ENCODE assay signal across 1 cellular context in the genomic region with DNA sequence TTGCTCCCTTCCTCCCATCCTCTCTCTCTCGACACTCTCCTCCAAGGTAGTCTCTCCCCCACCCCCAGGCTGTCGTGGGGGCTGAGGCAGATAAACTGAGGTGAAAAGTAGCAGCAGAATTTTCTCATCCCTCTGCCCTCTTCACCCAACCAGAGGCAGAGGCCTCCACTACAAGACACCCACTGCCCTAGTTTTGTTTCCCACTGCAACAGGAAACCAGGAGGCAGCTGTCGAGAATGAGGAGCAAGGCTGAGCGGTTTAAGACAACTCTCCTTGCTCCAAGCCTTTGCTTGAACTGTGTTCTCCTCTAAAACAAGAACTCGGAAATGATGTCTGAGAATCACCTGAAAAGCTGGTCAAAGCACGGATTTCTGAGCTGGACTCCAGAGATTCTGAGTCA.
TF ChIP-seq lines count a peak whose summit lies in the region.

No MANE protein-coding gene starts in this region.

TF ChIP-seq in H1, 55 proteins besides CTCF, POLR2A, EP300 and RAD21:
- TF ChIP-seq ZNF274 (IDR thresholded peaks at IDR 0.05; ENCODE audit: borderline replicate concordance, extremely low read depth, low read length) (no peak), SRF (IDR thresholded peaks at IDR 0.05; ENCODE audit: low read depth, low read length) (no peak), MAFK (IDR thresholded peaks at IDR 0.05; ENCODE audit: low read depth, low read length) (no peak), NANOG (IDR thresholded peaks at IDR 0.05; ENCODE audit: insufficient read depth, low read depth, low read length, poor library complexity, severe bottlenecking) (no peak), SIRT6 (IDR thresholded peaks at IDR 0.05; ENCODE audit: low read length) (no peak), SUZ12 (IDR thresholded peaks at IDR 0.05; ENCODE audit: low read length) (no peak)
- TF ChIP-seq, protein P1, sequence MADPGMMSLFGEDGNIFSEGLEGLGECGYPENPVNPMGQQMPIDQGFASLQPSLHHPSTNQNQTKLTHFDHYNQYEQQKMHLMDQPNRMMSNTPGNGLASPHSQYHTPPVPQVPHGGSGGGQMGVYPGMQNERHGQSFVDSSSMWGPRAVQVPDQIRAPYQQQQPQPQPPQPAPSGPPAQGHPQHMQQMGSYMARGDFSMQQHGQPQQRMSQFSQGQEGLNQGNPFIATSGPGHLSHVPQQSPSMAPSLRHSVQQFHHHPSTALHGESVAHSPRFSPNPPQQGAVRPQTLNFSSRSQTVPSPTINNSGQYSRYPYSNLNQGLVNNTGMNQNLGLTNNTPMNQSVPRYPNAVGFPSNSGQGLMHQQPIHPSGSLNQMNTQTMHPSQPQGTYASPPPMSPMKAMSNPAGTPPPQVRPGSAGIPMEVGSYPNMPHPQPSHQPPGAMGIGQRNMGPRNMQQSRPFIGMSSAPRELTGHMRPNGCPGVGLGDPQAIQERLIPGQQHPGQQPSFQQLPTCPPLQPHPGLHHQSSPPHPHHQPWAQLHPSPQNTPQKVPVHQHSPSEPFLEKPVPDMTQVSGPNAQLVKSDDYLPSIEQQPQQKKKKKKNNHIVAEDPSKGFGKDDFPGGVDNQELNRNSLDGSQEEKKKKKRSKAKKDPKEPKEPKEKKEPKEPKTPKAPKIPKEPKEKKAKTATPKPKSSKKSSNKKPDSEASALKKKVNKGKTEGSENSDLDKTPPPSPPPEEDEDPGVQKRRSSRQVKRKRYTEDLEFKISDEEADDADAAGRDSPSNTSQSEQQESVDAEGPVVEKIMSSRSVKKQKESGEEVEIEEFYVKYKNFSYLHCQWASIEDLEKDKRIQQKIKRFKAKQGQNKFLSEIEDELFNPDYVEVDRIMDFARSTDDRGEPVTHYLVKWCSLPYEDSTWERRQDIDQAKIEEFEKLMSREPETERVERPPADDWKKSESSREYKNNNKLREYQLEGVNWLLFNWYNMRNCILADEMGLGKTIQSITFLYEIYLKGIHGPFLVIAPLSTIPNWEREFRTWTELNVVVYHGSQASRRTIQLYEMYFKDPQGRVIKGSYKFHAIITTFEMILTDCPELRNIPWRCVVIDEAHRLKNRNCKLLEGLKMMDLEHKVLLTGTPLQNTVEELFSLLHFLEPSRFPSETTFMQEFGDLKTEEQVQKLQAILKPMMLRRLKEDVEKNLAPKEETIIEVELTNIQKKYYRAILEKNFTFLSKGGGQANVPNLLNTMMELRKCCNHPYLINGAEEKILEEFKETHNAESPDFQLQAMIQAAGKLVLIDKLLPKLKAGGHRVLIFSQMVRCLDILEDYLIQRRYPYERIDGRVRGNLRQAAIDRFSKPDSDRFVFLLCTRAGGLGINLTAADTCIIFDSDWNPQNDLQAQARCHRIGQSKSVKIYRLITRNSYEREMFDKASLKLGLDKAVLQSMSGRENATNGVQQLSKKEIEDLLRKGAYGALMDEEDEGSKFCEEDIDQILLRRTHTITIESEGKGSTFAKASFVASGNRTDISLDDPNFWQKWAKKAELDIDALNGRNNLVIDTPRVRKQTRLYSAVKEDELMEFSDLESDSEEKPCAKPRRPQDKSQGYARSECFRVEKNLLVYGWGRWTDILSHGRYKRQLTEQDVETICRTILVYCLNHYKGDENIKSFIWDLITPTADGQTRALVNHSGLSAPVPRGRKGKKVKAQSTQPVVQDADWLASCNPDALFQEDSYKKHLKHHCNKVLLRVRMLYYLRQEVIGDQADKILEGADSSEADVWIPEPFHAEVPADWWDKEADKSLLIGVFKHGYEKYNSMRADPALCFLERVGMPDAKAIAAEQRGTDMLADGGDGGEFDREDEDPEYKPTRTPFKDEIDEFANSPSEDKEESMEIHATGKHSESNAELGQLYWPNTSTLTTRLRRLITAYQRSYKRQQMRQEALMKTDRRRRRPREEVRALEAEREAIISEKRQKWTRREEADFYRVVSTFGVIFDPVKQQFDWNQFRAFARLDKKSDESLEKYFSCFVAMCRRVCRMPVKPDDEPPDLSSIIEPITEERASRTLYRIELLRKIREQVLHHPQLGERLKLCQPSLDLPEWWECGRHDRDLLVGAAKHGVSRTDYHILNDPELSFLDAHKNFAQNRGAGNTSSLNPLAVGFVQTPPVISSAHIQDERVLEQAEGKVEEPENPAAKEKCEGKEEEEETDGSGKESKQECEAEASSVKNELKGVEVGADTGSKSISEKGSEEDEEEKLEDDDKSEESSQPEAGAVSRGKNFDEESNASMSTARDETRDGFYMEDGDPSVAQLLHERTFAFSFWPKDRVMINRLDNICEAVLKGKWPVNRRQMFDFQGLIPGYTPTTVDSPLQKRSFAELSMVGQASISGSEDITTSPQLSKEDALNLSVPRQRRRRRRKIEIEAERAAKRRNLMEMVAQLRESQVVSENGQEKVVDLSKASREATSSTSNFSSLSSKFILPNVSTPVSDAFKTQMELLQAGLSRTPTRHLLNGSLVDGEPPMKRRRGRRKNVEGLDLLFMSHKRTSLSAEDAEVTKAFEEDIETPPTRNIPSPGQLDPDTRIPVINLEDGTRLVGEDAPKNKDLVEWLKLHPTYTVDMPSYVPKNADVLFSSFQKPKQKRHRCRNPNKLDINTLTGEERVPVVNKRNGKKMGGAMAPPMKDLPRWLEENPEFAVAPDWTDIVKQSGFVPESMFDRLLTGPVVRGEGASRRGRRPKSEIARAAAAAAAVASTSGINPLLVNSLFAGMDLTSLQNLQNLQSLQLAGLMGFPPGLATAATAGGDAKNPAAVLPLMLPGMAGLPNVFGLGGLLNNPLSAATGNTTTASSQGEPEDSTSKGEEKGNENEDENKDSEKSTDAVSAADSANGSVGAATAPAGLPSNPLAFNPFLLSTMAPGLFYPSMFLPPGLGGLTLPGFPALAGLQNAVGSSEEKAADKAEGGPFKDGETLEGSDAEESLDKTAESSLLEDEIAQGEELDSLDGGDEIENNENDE (IDR thresholded peaks at IDR 0.05; ENCODE audit: insufficient replicate concordance, low read length), result no peak
